Comparison of ENCODE assay signal across 8 cellular contexts in genomic region chr1:25037174-25038074, GRCh38.
A peak's percentile ranks its signal among the peaks of the same experiment; 100 is the strongest.
DNase-seq lines count a peak whose midpoint lies in the region; ATAC-seq and TF ChIP-seq lines count a peak whose summit lies in the region.

No MANE protein-coding gene starts in this region.

- no peaks in the 10 kb centered on the region for H4K20me1 ChIP-seq in mammary epithelial cell (ENCODE audit: insufficient read depth, low read length)

- no peak overlapping the region for H2AK5ac ChIP-seq in mesendoderm (ENCODE audit: low read length)

- H3K18ac ChIP-seq in mesendoderm (ENCODE audit: low read length) = no peak overlapping the region

- no peak overlapping the region for H3K4ac ChIP-seq in mesendoderm (ENCODE audit: low read depth, low read length)

- ATAC-seq in GM21526 (IDR thresholded peaks at IDR 0.05; ENCODE audit: low FRiP score, unreplicated experiment) (no peak), GM21576 (IDR thresholded peaks at IDR 0.05; ENCODE audit: unreplicated experiment) (no peak)

- no peak overlapping the region for H3K27ac ChIP-seq in mammary epithelial cell (ENCODE audit: insufficient read depth, low read depth, low read length)
- H3K27ac ChIP-seq in mesendoderm (ENCODE audit: low read depth, low read length) = no peak overlapping the region

- intact Hi-C loops in mammary epithelial cell (cut with micrococcal nuclease) = loop anchor here (1.0 to 2.0 kb wide), 4 partner anchors 64 to 189 kb away; no protein-coding TSS in a partner anchor

- no TSS peak for BruUV-seq in mammary epithelial cell (replicated peaks; lab: Mats Ljungman, UMichigan)

- H3K23ac ChIP-seq in mesendoderm (ENCODE audit: low read length) = no peak overlapping the region

- H4K8ac ChIP-seq in mesendoderm (ENCODE audit: low read depth, low read length) = no peak overlapping the region

- H3K4me1 ChIP-seq in mammary epithelial cell (ENCODE audit: insufficient read depth, low read length) (peaks cover 5% of the 10 kb centered on the region), mesendoderm (ENCODE audit: control insufficient read depth, low read depth, low read length) (peaks cover 7% of the 10 kb centered on the region)

- H3K9me3 ChIP-seq in mammary epithelial cell (replicated peaks; ENCODE audit: insufficient read depth, low read length) = no peaks in the 10 kb centered on the region

- no peak overlapping the region for H3K4me3 ChIP-seq in WI38 (ENCODE audit: low read depth, low read length)
- no peak overlapping the region for H3K4me3 ChIP-seq in mammary epithelial cell (replicated peaks in 1 of 3; ENCODE audit: insufficient read depth in 1 of 3, low read depth in 2 of 3, low read length in 3 of 3)
- H3K4me3 ChIP-seq in mesendoderm (ENCODE audit: low read length) = no peak overlapping the region

- no peak overlapping the region for H2BK15ac ChIP-seq in mesendoderm (replicated peaks; ENCODE audit: low read depth)

- H2BK120ac ChIP-seq in mesendoderm (ENCODE audit: low read depth, low read length) = no peak overlapping the region

- H3K27me3 ChIP-seq in mammary epithelial cell (ENCODE audit: insufficient read depth, low read length) (no peaks in the 10 kb centered on the region), mesendoderm (ENCODE audit: insufficient read depth, low read length, poor library complexity) (no peaks in the 10 kb centered on the region)

- no peak overlapping the region for H3K56ac ChIP-seq in mesendoderm (ENCODE audit: low read length)

- CTCF ChIA-PET in mammary epithelial cell (lab: Charles Lee; ENCODE audit: low non-redundant PET) = interaction anchor here (0.6 kb wide), 1 partner anchor 184 kb away, joined by 5 read pairs; no protein-coding TSS in a partner anchor

- H3K79me2 ChIP-seq in mammary epithelial cell (ENCODE audit: insufficient read depth, low read length) (no peaks in the 10 kb centered on the region), mesendoderm (ENCODE audit: control insufficient read depth, insufficient read depth, low read length) (no peaks in the 10 kb centered on the region)

- H3K79me1 ChIP-seq in mesendoderm (ENCODE audit: low read length) = no peaks in the 10 kb centered on the region

- H4K5ac ChIP-seq in mesendoderm (ENCODE audit: low read length) = no peak overlapping the region

- H3K9ac ChIP-seq in mammary epithelial cell (ENCODE audit: insufficient read depth, low read length) (no peak overlapping the region), mesendoderm (ENCODE audit: low read length) (no peak overlapping the region)

- dilution Hi-C loops in mammary epithelial cell (cut with HindIII; ENCODE audit: low sequenced_read_pairs) = no loop called here

- no peak overlapping the region for H2BK5ac ChIP-seq in mesendoderm (ENCODE audit: low read length)

- in situ Hi-C loops in mammary epithelial cell (cut with MboI; ENCODE audit: low sequenced_read_pairs in 2 of 2) = loop anchor here in 1 of 2 donors (10.0 kb wide), 1 partner anchor 93 kb away; no protein-coding TSS in a partner anchor

- H2AFZ ChIP-seq in mammary epithelial cell (ENCODE audit: low read depth, low read length) = no peak overlapping the region

- 87% methylated on average over 6 of the region's 11 CpGs for WGBS in mammary epithelial cell (ENCODE audit: low coverage, missing lambda C conversion rate)
- WGBS in mesendoderm (ENCODE audit: extremely low coverage, insufficient coverage, low lambda C conversion rate) = no CpG with 5 or more reads among the region's 11 CpGs

- DNase-seq in ELF-1 (ENCODE audit: low read depth, low spot score) (peak; percentile 66), LHCN-M2 (ENCODE audit: low read depth) (peak; percentile 14), mammary epithelial cell (no peak), mesendoderm (peak; percentile 76), midbrain (lab: John Stamatoyannopoulos, UW) (no peak)

- TF ChIP-seq CTCF in WI38 (IDR thresholded peaks at IDR 0.05; ENCODE audit: low read depth, low read length) = peak; percentile 88
- TF ChIP-seq CTCF in mammary epithelial cell (conservative IDR thresholded peaks at IDR 0.05 in 1 of 2, IDR thresholded peaks at IDR 0.05 in 1 of 2; ENCODE audit: extremely low read depth in 1 of 2, insufficient read depth in 1 of 2, low read depth in 1 of 2, low read length in 2 of 2) = peak; percentile 65 to 68

- H3K4me2 ChIP-seq in mammary epithelial cell (ENCODE audit: insufficient read depth, low read depth, low read length) (no peak overlapping the region), mesendoderm (ENCODE audit: low read length) (no peak overlapping the region)

- no peaks in the 10 kb centered on the region for H3K36me3 ChIP-seq in mammary epithelial cell (ENCODE audit: insufficient read depth, low read length)
- no peaks in the 10 kb centered on the region for H3K36me3 ChIP-seq in mesendoderm (ENCODE audit: control insufficient read depth, insufficient read depth, low read length)

Comparison
In these comparisons a context has a peak if more than half of its experiments do, and no peak if none do; other contexts are left out.
1. DNase-seq: peak in ELF-1 (single experiment), LHCN-M2 (single experiment) and mesendoderm (single experiment); none in mammary epithelial cell (single experiment) and midbrain (single experiment).